Comparison of ENCODE assay signal across 16 cellular contexts in the genomic region with DNA sequence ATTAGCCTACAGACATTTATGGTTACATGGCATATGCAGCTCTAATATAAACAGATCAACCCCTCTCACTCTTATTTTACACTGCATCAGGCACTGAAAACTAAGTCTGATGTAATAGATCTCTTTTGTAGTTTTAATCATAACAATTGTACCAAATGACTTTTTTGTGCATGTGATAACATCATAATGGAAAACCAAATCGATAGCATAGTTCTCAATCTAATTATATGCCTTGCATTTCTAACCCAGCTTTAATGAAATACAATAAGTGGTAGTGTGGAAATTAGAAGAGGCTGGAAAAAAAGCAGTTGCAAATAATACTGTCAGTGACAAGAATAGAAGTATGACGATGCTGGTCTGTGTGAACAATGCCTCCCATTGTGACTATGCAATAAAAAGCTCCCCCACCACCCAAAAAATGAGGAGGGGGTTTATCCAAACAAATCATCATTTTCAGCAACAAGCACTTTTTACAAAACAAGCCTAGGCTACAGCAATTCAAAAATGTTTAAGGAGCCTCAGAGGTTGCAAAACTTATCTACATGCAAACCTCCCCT.
"Had no signal": no experiment of that assay in that cellular context is flagged by ENCODE, and none has a peak within 500 bp of the region (broad histone marks: within the 10 kb centered on the region; RNA-seq: fewer than 3 reads in every experiment).

No MANE protein-coding gene starts in this region.

- H3K79me2 ChIP-seq: parathyroid adenoma had no signal

- H3K4me1 ChIP-seq: foreskin keratinocyte, lower lobe of right lung, parathyroid adenoma, sigmoid colon, tibial nerve had no signal

- H3K9ac ChIP-seq: parathyroid adenoma had no signal

- H3K36me3 ChIP-seq: lower lobe of right lung, sigmoid colon, tibial nerve had no signal

- H3K9me3 ChIP-seq: lower lobe of right lung, sigmoid colon had no signal

- H3K4me3 ChIP-seq: lower lobe of right lung, sigmoid colon, tibial nerve had no signal

- H2AFZ ChIP-seq: parathyroid adenoma had no signal

- DNase-seq: activated CD4-positive, alpha-beta T cell treated with anti-CD3 and anti-CD28 coated beads, Interleukin-2, amount 50 U/mL, for 1 hour; activated CD4-positive, CD25-positive, alpha-beta regulatory T cell treated with anti-CD3 and anti-CD28 coated beads, Interleukin-2, amount 50 U/mL, for 72 hours; activated CD8-positive, alpha-beta memory T cell treated with anti-CD3 and anti-CD28 coated beads, Interleukin-2, amount 50 U/mL, for 4 hours; activated effector memory CD4-positive, alpha-beta T cell treated with anti-CD3 and anti-CD28 coated beads, Interleukin-2, amount 50 U/mL, for 16 hours; activated naive CD4-positive, alpha-beta T cell treated with anti-CD3 and anti-CD28 coated beads, Interleukin-2, amount 50 U/mL, for 16 hours; activated T-cell treated with anti-CD3 and anti-CD28 coated beads, Interleukin-2, amount 50 U/mL, for 4 hours; dermis blood vessel endothelial cell; foreskin keratinocyte; lower lobe of right lung; sigmoid colon; stimulated activated CD4-positive, alpha-beta T cell treated with anti-CD3 and anti-CD28 coated beads, Interleukin-4, amount 100 ng/mL, for 4 hours; stimulated activated naive B cell treated with anti-CD40 and anti-IgM and Interleukin-4, amounts not matched to agents 10 μg/mL and 1 μg/mL and 100 μg/mL, for 72 hours; T-helper 2 cell had no signal

- H3K27ac ChIP-seq: foreskin keratinocyte, lower lobe of right lung, parathyroid adenoma, sigmoid colon, tibial nerve, VCaP had no signal

- H3K27me3 ChIP-seq: sigmoid colon, tibial nerve had no signal
